ENCODE assay signal across 10 cellular contexts in the genomic region with DNA sequence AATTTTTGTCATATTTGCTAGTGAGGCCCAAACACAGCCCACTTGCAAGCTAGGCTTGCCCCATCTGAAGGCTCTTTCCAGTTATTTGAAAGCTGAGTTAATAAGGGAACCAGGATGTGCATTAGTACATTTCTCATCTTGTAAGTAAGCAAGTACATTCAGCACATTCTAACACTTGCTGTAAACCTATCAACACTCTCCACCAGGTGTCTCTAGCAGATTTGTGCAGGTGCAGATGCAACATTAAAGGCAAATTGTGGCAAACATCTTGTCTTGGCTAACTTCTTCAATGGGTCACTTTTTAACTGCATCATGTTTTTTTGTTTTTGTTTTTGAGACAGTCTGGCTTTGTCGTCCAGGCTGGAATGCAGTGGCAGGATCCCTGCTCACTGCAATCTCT. TPM values are rescaled to one million over a fixed set of nuclear protein-coding genes. Genes with fewer than 3 reads are reported as not detected.
DNase-seq lines count a peak whose midpoint lies in the region; ATAC-seq, FAIRE-seq and TF ChIP-seq lines count a peak whose summit lies in the region.
"Had no signal": no experiment of that assay in that cellular context is flagged by ENCODE, and none has a peak within 500 bp of the region (broad histone marks: within the 10 kb centered on the region; RNA-seq: fewer than 3 reads in every experiment).

No MANE protein-coding gene starts in this region.

- TF ChIP-seq POLR2A in GM12891 (IDR thresholded peaks at IDR 0.05; ENCODE audit: low read depth, low read length) (no peak), spleen (IDR thresholded peaks at IDR 0.05) (no peak)

- no peaks in the 10 kb centered on the region for H3K4me1 ChIP-seq in spleen

- WGBS in spleen, 5 donors = 48 to 85% (median 63%) methylated on average over 1 of the region's 1 CpG

- H3K4me3 Mint-ChIP-seq in activated B cell treated with CpG ODN at 0.5 μM for 24 hours = no peak overlapping the region
- H3K4me3 Mint-ChIP-seq: natural killer cell treated with Interleukin-12 subunit alpha and Interleukin-12 subunit beta and Interleukin-15 and Interleukin-18, amount 100 ng/mL, for 72 hours had no signal

- H3K36me3 ChIP-seq in BJ (ENCODE audit: control insufficient read depth, insufficient read depth, low read length) = no peaks in the 10 kb centered on the region
- H3K36me3 ChIP-seq in spleen = no peaks in the 10 kb centered on the region
- H3K36me3 ChIP-seq: SJCRH30 had no signal

- TF ChIP-seq CTCF in BJ (IDR thresholded peaks at IDR 0.05; ENCODE audit: insufficient read depth, low read depth, low read length) (peak; percentile 29), activated B cell treated with CpG ODN at 0.5 μM for 24 hours (IDR thresholded peaks at IDR 0.05) (no peak), spleen (IDR thresholded peaks at IDR 0.05 in 8 of 11, conservative IDR thresholded peaks at IDR 0.05 in 3 of 11) (peak; percentile 35 to 71 (median 61))

- CTCF ChIA-PET in BJ (lab: Yijun Ruan, JAX) (interaction anchor here (0.8 to 1.0 kb wide), 2 partner anchors 10 to 131 kb away, joined by 3 to 4 read pairs; no protein-coding TSS in a partner anchor), activated B cell treated with CpG ODN at 0.5 μM for 24 hours (lab: Charles Lee) (interaction anchor here (5.1 kb wide), 1 partner anchor 297 kb away, joined by 38 read pairs; no protein-coding TSS in a partner anchor)

- no peak overlapping the region for H3K27ac Mint-ChIP-seq in activated B cell treated with CpG ODN at 0.5 μM for 24 hours
- H3K27ac Mint-ChIP-seq: natural killer cell treated with Interleukin-12 subunit alpha and Interleukin-12 subunit beta and Interleukin-15 and Interleukin-18, amount 100 ng/mL, for 72 hours had no signal

- FAIRE-seq in GM12891 (lab: Jason Lieb, UNC) = peak; percentile 96

- POLR2A ChIA-PET in BJ (lab: Charles Lee) (no interaction called here), activated B cell treated with CpG ODN at 0.5 μM for 24 hours (lab: Charles Lee) (no interaction called here)

- peaks cover 2% of the 10 kb centered on the region for H3K4me1 Mint-ChIP-seq in activated B cell treated with CpG ODN at 0.5 μM for 24 hours

- H3K4me3 ChIP-seq in BJ (ENCODE audit: low read depth, low read length) = no peak overlapping the region
- H3K4me3 ChIP-seq in spleen = no peak overlapping the region
- H3K4me3 ChIP-seq: SJCRH30 had no signal

- no peaks in the 10 kb centered on the region for H3K27me3 Mint-ChIP-seq in activated B cell treated with CpG ODN at 0.5 μM for 24 hours

- H3K9me3 ChIP-seq in spleen = no peaks in the 10 kb centered on the region
- H3K9me3 ChIP-seq: SJCRH30 had no signal

- no peaks in the 10 kb centered on the region for H3K9me3 Mint-ChIP-seq in activated B cell treated with CpG ODN at 0.5 μM for 24 hours
- H3K9me3 Mint-ChIP-seq: natural killer cell treated with Interleukin-12 subunit alpha and Interleukin-12 subunit beta and Interleukin-15 and Interleukin-18, amount 100 ng/mL, for 72 hours had no signal

- H3K27me3 ChIP-seq in BJ (ENCODE audit: control insufficient read depth, insufficient read depth, low read length) (no peaks in the 10 kb centered on the region), spleen (replicated peaks in 1 of 7) (no peaks in the 10 kb centered on the region)
- H3K27me3 ChIP-seq: SJCRH30 had no signal

- peak; percentile 78 for ATAC-seq in HG02763 (IDR thresholded peaks at IDR 0.05; ENCODE audit: unreplicated experiment)
- ATAC-seq in activated B cell treated with CpG ODN at 0.5 μM for 24 hours (ENCODE audit: low read depth) = peak; percentile 61
- ATAC-seq in left ventricle myocardium superior = peak; percentile 64

- intact Hi-C loops in activated B cell treated with CpG ODN at 0.5 μM for 24 hours (cut with micrococcal nuclease) (loop anchor here (1.0 to 2.0 kb wide), 3 partner anchors 128 to 421 kb away; no protein-coding TSS in a partner anchor), left ventricle myocardium superior (cut with micrococcal nuclease) (loop anchor here (10.0 kb wide), 1 partner anchor 122 kb away; no protein-coding TSS in a partner anchor), spleen (cut with DNase I; ENCODE audit: low total_unique reads) (loop anchor here (5.0 to 10.0 kb wide), 2 partner anchors 134 to 282 kb away; no protein-coding TSS in a partner anchor)

- no peak overlapping the region for H3K27ac ChIP-seq in spleen
- H3K27ac ChIP-seq: SJCRH30 had no signal

- DNase-seq in BJ (ENCODE audit: low read depth) (no peak), GM12891 (ENCODE audit: insufficient read length, low spot score) (peak; percentile 39), NCI-H2029 (lab: John Stamatoyannopoulos, UW) (peak; percentile 12), activated B cell treated with CpG ODN at 0.5 μM for 24 hours (no peak), left ventricle myocardium superior (no peak), spleen (no peak)
- no peak for DNase-seq in activated CD8-positive, alpha-beta memory T cell treated with anti-CD3 and anti-CD28 coated beads, Interleukin-2, amount 50 U/mL, for 4 hours

- H3K36me3 Mint-ChIP-seq in activated B cell treated with CpG ODN at 0.5 μM for 24 hours (ENCODE audit: low read depth) = no peaks in the 10 kb centered on the region
- H3K36me3 Mint-ChIP-seq: natural killer cell treated with Interleukin-12 subunit alpha and Interleukin-12 subunit beta and Interleukin-15 and Interleukin-18, amount 100 ng/mL, for 72 hours had no signal

TF ChIP-seq in GM12891, 5 proteins besides CTCF, POLR2A, EP300 and RAD21:
- TF ChIP-seq PAX5 (IDR thresholded peaks at IDR 0.05; ENCODE audit: insufficient read depth, low read length, severe bottlenecking) (no peak), POLR2AphosphoS5 (IDR thresholded peaks at IDR 0.05; ENCODE audit: low read depth, low read length) (no peak), SPI1 (IDR thresholded peaks at IDR 0.05; ENCODE audit: low read depth, low read length) (no peak), TAF1 (IDR thresholded peaks at IDR 0.05; ENCODE audit: low read depth, low read length) (no peak), POU2F2 (IDR thresholded peaks at IDR 0.05; ENCODE audit: low read depth, low read length) (no peak)

RNA-seq across cellular contexts. Expression of a gene that starts 25.3 kb away (rescaled TPM):
- polyA plus RNA-seq in BJ (2011; rRNA removed) = 11.8 and 14.4 TPM in 2 replicates
- polyA minus RNA-seq in BJ (2011; rRNA and poly(A)+ RNA removed) = 16.0 and 18.8 TPM in 2 replicates
- polyA plus RNA-seq in GM12891 (2012; ENCODE audit: low read depth, missing spikeins) = 12.1 TPM
- 20.0 and 21.5 TPM in 2 replicates for total RNA-seq in activated B cell treated with CpG ODN at 0.5 μM for 24 hours
- 24.4 TPM for total RNA-seq in left ventricle myocardium superior
- total RNA-seq in spleen = 100 to 1,000 TPM in 2 of 7 donors, 10 to 100 TPM in 5; 31.9 to 130 (median 59.8) TPM
- 10 to 100 TPM in 1 of 3 donors, 1 to 10 TPM in 2; 5.0 to 10.1 (median 5.5) TPM for polyA plus RNA-seq in spleen

RNA-seq across cellular contexts. Expression of a gene that starts 39.5 kb away (rescaled TPM):
- polyA plus RNA-seq in BJ (2011; rRNA removed) (6.5 and 8.8 TPM in 2 replicates), spleen (10 to 100 TPM; 11.6 to 28.1 (median 27.5) TPM)
- polyA minus RNA-seq in BJ (2011; rRNA and poly(A)+ RNA removed) = 3.3 and 4.4 TPM in 2 replicates
- polyA plus RNA-seq in GM12891 (2012; ENCODE audit: low read depth, missing spikeins) = 8.3 TPM
- total RNA-seq in activated B cell treated with CpG ODN at 0.5 μM for 24 hours (4.2 and 4.8 TPM in 2 replicates), left ventricle myocardium superior (15.8 TPM), spleen (10 to 100 TPM; 23.3 to 52.1 (median 28.6) TPM)

Comparison
In these comparisons a context has a peak if more than half of its experiments do, and no peak if none do; other contexts are left out.
1. DNase-seq: peak in GM12891 (single experiment) and NCI-H2029 (single experiment); none in BJ (single experiment), activated B cell treated with CpG ODN at 0.5 μM for 24 hours (single experiment), left ventricle myocardium superior (single experiment), spleen (single experiment) and activated CD8-positive, alpha-beta memory T cell treated with anti-CD3 and anti-CD28 coated beads, Interleukin-2, amount 50 U/mL, for 4 hours (single experiment).
2. Peak in every context shown above with its lines, with median percentiles within 50 percentile points of each other: ATAC-seq.